Comparison of ENCODE assay signal across 23 cellular contexts in the genomic region with DNA sequence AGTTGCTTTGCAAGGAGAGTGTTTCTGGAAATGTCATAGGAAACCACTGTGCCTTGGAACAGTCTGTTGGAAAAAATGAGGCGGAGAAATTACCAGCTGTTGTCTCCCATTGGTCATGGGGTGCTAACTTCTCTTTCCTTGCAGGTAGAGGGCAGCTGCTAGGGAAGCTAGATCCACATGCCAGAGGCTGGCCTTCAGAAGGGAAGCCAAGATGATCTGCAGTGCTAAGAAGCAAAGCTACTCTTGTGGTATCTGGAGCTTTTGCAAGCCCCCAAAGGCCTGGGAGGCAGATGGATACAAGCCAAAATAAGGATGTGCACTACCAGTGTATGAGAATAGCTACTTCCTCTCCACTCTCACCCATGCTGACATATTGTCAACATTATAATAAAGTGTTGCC. TPM values are rescaled to one million over a fixed set of nuclear protein-coding genes. Genes with fewer than 3 reads are reported as not detected.
DNase-seq lines count a peak whose midpoint lies in the region; ATAC-seq and TF ChIP-seq lines count a peak whose summit lies in the region.
"Had no signal": no experiment of that assay in that cellular context is flagged by ENCODE, and none has a peak within 500 bp of the region (broad histone marks: within the 10 kb centered on the region; RNA-seq: fewer than 3 reads in every experiment).

No MANE protein-coding gene starts in this region.

- no peak overlapping the region for H3K27ac ChIP-seq in right atrium auricular region
- H3K27ac ChIP-seq in esophagus muscularis mucosa (replicated peaks in 1 of 4) = no peak overlapping the region
- H3K27ac ChIP-seq: SJSA1 had no signal

- H3K27me3 ChIP-seq in right atrium auricular region (no peaks in the 10 kb centered on the region), esophagus muscularis mucosa (no peaks in the 10 kb centered on the region)
- H3K27me3 ChIP-seq: SJSA1 had no signal

- intact Hi-C loops in cardiac septum (cut with DNase I) = no loop called here
- intact Hi-C loops in esophagus muscularis mucosa (cut with DNase I) = no loop called here

- no peak for TF ChIP-seq POLR2A in esophagus muscularis mucosa (IDR thresholded peaks at IDR 0.05; ENCODE audit: low read depth)

- no peak for TF ChIP-seq EP300 in esophagus muscularis mucosa (IDR thresholded peaks at IDR 0.05)

- 57% methylated on average over 1 of the region's 1 CpG for WGBS in esophagus muscularis mucosa

- no peak overlapping the region for H3K4me3 ChIP-seq in right atrium auricular region
- H3K4me3 ChIP-seq in esophagus muscularis mucosa = no peak overlapping the region
- H3K4me3 ChIP-seq in retinal pigment epithelial cell (ENCODE audit: low read length) = no peak overlapping the region
- H3K4me3 ChIP-seq: SJSA1 had no signal

- no peak for TF ChIP-seq CTCF in right atrium auricular region (IDR thresholded peaks at IDR 0.05)
- no peak for TF ChIP-seq CTCF in esophagus muscularis mucosa (IDR thresholded peaks at IDR 0.05)
- peak; percentile 5 for TF ChIP-seq CTCF in retinal pigment epithelial cell (conservative IDR thresholded peaks at IDR 0.05; ENCODE audit: low read depth, low read length)

- DNase-seq in right atrium auricular region (ENCODE audit: low spot score) (peak; percentile 5), cardiac septum (ENCODE audit: low spot score) (no peak), esophagus muscularis mucosa (ENCODE audit: extremely low spot score) (peak; percentile 53), retinal pigment epithelial cell (ENCODE audit: low read depth) (no peak), mucosa of gallbladder (ENCODE audit: low spot score) (no peak), NCI-H345 treated with DMSO at 0.1 percent for 48 hours (lab: John Stamatoyannopoulos, UW; ENCODE audit: unreplicated experiment) (no peak)
- DNase-seq: Calu3; DMS53; NCI-H1092; NCI-H1417 treated with DMSO at 0.1 percent for 48 hours; NCI-H1694 treated with DMSO at 0.1 percent for 48 hours; NCI-H2081 treated with DMSO at 0.1 percent for 48 hours; NCI-H2171; NCI-H345; NCI-H524; NCI-H748 treated with DMSO at 0.1 percent for 48 hours; NK-92 treated with Interleukin-12 subunit alpha and Interleukin-12 subunit beta, amount 100 ng/mL, for 24 hours; PC-3 had no signal

- H3K36me3 ChIP-seq in right atrium auricular region = no peaks in the 10 kb centered on the region
- H3K36me3 ChIP-seq in esophagus muscularis mucosa = no peaks in the 10 kb centered on the region
- H3K36me3 ChIP-seq: SJSA1 had no signal

- ATAC-seq in GM21447 (IDR thresholded peaks at IDR 0.05; ENCODE audit: unreplicated experiment) = no peak
- ATAC-seq: HCT116, PC-3, Right ventricle myocardium inferior had no signal

- H3K9me3 ChIP-seq in right atrium auricular region = no peaks in the 10 kb centered on the region
- H3K9me3 ChIP-seq in esophagus muscularis mucosa = no peaks in the 10 kb centered on the region
- H3K9me3 ChIP-seq: SJSA1 had no signal

- H3K4me1 ChIP-seq in right atrium auricular region (no peaks in the 10 kb centered on the region), esophagus muscularis mucosa (no peaks in the 10 kb centered on the region)
- H3K4me1 ChIP-seq: SJSA1 had no signal

RNA-seq across cellular contexts. Expression of a gene that starts 34.9 kb away (rescaled TPM):
- total RNA-seq in right atrium auricular region (1 to 10 TPM in 1 of 2 donors, under 1 TPM in 1; 0.15 to 1.1 TPM), cardiac septum (0.40 TPM), esophagus muscularis mucosa (under 1 TPM; 0.17 to 0.69 (median 0.37) TPM), mucosa of gallbladder (0.49 TPM)
- total RNA-seq: Calu3, HT-29, PC-3, Right ventricle myocardium inferior had no signal

Comparison
In these comparisons a context has a peak if more than half of its experiments do, and no peak if none do; other contexts are left out.
1. DNase-seq: peak in right atrium auricular region (single experiment) and esophagus muscularis mucosa (single experiment); none in cardiac septum (single experiment), retinal pigment epithelial cell (single experiment), mucosa of gallbladder (single experiment) and NCI-H345 treated with DMSO at 0.1 percent for 48 hours (single experiment).